In genomic region chr9:137832830-137833590, GRCh38 we compare ENCODE assay signal across 28 cellular contexts. TPM values are rescaled to one million over a fixed set of nuclear protein-coding genes. Genes with fewer than 3 reads are reported as not detected.
"Had no signal": no experiment of that assay in that cellular context is flagged by ENCODE, and none has a peak within 500 bp of the region (broad histone marks: within the 10 kb centered on the region; RNA-seq: fewer than 3 reads in every experiment).

No MANE protein-coding gene starts in this region.

- H3K9me3 ChIP-seq: adrenal gland, body of pancreas, colonic mucosa, heart left ventricle had no signal

- H3K9me3 Mint-ChIP-seq: activated CD4-positive, alpha-beta memory T cell treated with anti-CD3 and anti-CD28 coated beads for 36 hours; activated CD4-positive, alpha-beta T cell treated with anti-CD3 and anti-CD28 coated beads, Interleukin-2, amount 10 ng/mL, durations not matched to agents 24 days and 14 days; activated naive CD4-positive, alpha-beta T cell treated with anti-CD3 and anti-CD28 coated beads for 36 hours; activated naive CD4-positive, alpha-beta T cell treated with anti-CD3 and anti-CD28 coated beads, Interleukin-2, amount 50 U/mL, for 24 hours; activated naive CD8-positive, alpha-beta T cell treated with anti-CD3 and anti-CD28 coated beads for 36 hours; activated naive CD8-positive, alpha-beta T cell treated with anti-CD3 and anti-CD28 coated beads, Interleukin-2, amount 50 U/mL, for 24 hours; activated T-helper 1 cell treated with anti-CD3 and anti-CD28 coated beads, Interleukin-12 subunit alpha, Interleukin-12 subunit beta, Interleukin-2, Interleukin-4 antibody, amounts not matched to agents 30 ng/mL and 10 ng/mL and 1 ng/mL, durations not matched to agents 14 hours and 24 hours and 36 hours; activated T-helper 2 cell treated with anti-CD3 and anti-CD28 coated beads, Interferon-gamma antibody, Interleukin-2, Interleukin-4, amounts not matched to agents 10 μg/mL and 5 μg/mL and 100 μg/mL, durations not matched to agents 14 hours and 24 hours and 36 hours had no signal

- H3K4me3 Mint-ChIP-seq: activated CD4-positive, alpha-beta memory T cell treated with anti-CD3 and anti-CD28 coated beads for 36 hours; activated CD4-positive, alpha-beta T cell treated with anti-CD3 and anti-CD28 coated beads for 36 hours; activated CD4-positive, alpha-beta T cell treated with anti-CD3 and anti-CD28 coated beads, Interleukin-2, amount 10 ng/mL, durations not matched to agents 24 days and 14 days; activated CD8-positive, alpha-beta memory T cell treated with anti-CD3 and anti-CD28 coated beads, Interleukin-2, amount 10 ng/mL, durations not matched to agents 7 days and 5 days; activated CD8-positive, alpha-beta T cell treated with anti-CD3 and anti-CD28 coated beads, Interleukin-2, amount 10 ng/mL, durations not matched to agents 7 days and 5 days; activated naive CD4-positive, alpha-beta T cell treated with anti-CD3 and anti-CD28 coated beads for 36 hours; activated naive CD4-positive, alpha-beta T cell treated with anti-CD3 and anti-CD28 coated beads, Interleukin-2, amount 50 U/mL, for 24 hours; activated naive CD8-positive, alpha-beta T cell treated with anti-CD3 and anti-CD28 coated beads for 36 hours; activated naive CD8-positive, alpha-beta T cell treated with anti-CD3 and anti-CD28 coated beads, Interleukin-2, amount 50 U/mL, for 24 hours; activated T-helper 1 cell treated with anti-CD3 and anti-CD28 coated beads, Interleukin-12 subunit alpha, Interleukin-12 subunit beta, Interleukin-2, Interleukin-4 antibody, amounts not matched to agents 30 ng/mL and 10 ng/mL and 1 ng/mL, durations not matched to agents 14 hours and 24 hours and 36 hours had no signal

- H3K27ac Mint-ChIP-seq: activated CD4-positive, alpha-beta memory T cell treated with anti-CD3 and anti-CD28 coated beads for 36 hours; activated CD4-positive, alpha-beta T cell treated with anti-CD3 and anti-CD28 coated beads for 36 hours; activated CD4-positive, alpha-beta T cell treated with anti-CD3 and anti-CD28 coated beads, Interleukin-2, amount 10 ng/mL, durations not matched to agents 24 days and 14 days; activated CD8-positive, alpha-beta memory T cell treated with anti-CD3 and anti-CD28 coated beads, Interleukin-2, amount 10 ng/mL, durations not matched to agents 7 days and 5 days; activated CD8-positive, alpha-beta T cell treated with anti-CD3 and anti-CD28 coated beads, Interleukin-2, amount 10 ng/mL, durations not matched to agents 7 days and 5 days; activated naive CD4-positive, alpha-beta T cell treated with anti-CD3 and anti-CD28 coated beads for 36 hours; activated naive CD4-positive, alpha-beta T cell treated with anti-CD3 and anti-CD28 coated beads, Interleukin-2, amount 50 U/mL, for 24 hours; activated naive CD8-positive, alpha-beta T cell treated with anti-CD3 and anti-CD28 coated beads for 36 hours; activated naive CD8-positive, alpha-beta T cell treated with anti-CD3 and anti-CD28 coated beads, Interleukin-2, amount 50 U/mL, for 24 hours; activated T-helper 1 cell treated with anti-CD3 and anti-CD28 coated beads, Interleukin-12 subunit alpha, Interleukin-12 subunit beta, Interleukin-2, Interleukin-4 antibody, amounts not matched to agents 30 ng/mL and 10 ng/mL and 1 ng/mL, durations not matched to agents 14 hours and 24 hours and 36 hours; activated T-helper 2 cell treated with anti-CD3 and anti-CD28 coated beads, Interferon-gamma antibody, Interleukin-2, Interleukin-4, amounts not matched to agents 10 μg/mL and 5 μg/mL and 100 μg/mL, durations not matched to agents 14 hours and 24 hours and 36 hours had no signal

- H3K27me3 Mint-ChIP-seq: activated CD4-positive, alpha-beta memory T cell treated with anti-CD3 and anti-CD28 coated beads for 36 hours; activated CD4-positive, alpha-beta T cell treated with anti-CD3 and anti-CD28 coated beads for 36 hours; activated CD4-positive, alpha-beta T cell treated with anti-CD3 and anti-CD28 coated beads, Interleukin-2, amount 10 ng/mL, durations not matched to agents 24 days and 14 days; activated CD8-positive, alpha-beta memory T cell treated with anti-CD3 and anti-CD28 coated beads, Interleukin-2, amount 10 ng/mL, durations not matched to agents 7 days and 5 days; activated naive CD4-positive, alpha-beta T cell treated with anti-CD3 and anti-CD28 coated beads, Interleukin-2, amount 50 U/mL, for 24 hours; activated naive CD8-positive, alpha-beta T cell treated with anti-CD3 and anti-CD28 coated beads for 36 hours; activated naive CD8-positive, alpha-beta T cell treated with anti-CD3 and anti-CD28 coated beads, Interleukin-2, amount 50 U/mL, for 24 hours had no signal

- H3K27ac ChIP-seq: adrenal gland, body of pancreas, colonic mucosa, epithelial cell of prostate, heart left ventricle had no signal

- H3K27me3 ChIP-seq: adrenal gland, body of pancreas, colonic mucosa, heart left ventricle had no signal

- DNase-seq: activated CD4-positive, alpha-beta memory T cell treated with anti-CD3 and anti-CD28 coated beads for 36 hours; activated CD4-positive, alpha-beta T cell treated with anti-CD3 and anti-CD28 coated beads for 36 hours; activated CD4-positive, alpha-beta T cell treated with anti-CD3 and anti-CD28 coated beads, Interleukin-2, amount 10 ng/mL, durations not matched to agents 24 days and 14 days; activated CD4-positive, CD25-positive, alpha-beta regulatory T cell; activated CD4-positive, CD25-positive, alpha-beta regulatory T cell treated with anti-CD3 and anti-CD28 coated beads, Interleukin-2, amount 50 U/mL, for 72 hours; activated CD8-positive, alpha-beta memory T cell treated with anti-CD3 and anti-CD28 coated beads, Interleukin-2, amount 10 ng/mL, durations not matched to agents 7 days and 5 days; activated CD8-positive, alpha-beta memory T cell treated with anti-CD3 and anti-CD28 coated beads, Interleukin-2, amount 50 U/mL, for 4 hours; activated CD8-positive, alpha-beta T cell treated with anti-CD3 and anti-CD28 coated beads, Interleukin-2, amount 10 ng/mL, durations not matched to agents 7 days and 5 days; activated effector memory CD4-positive, alpha-beta T cell treated with anti-CD3 and anti-CD28 coated beads, Interleukin-2, amount 50 U/mL, for 16 hours; activated naive CD4-positive, alpha-beta T cell treated with anti-CD3 and anti-CD28 coated beads for 36 hours; activated naive CD8-positive, alpha-beta T cell treated with anti-CD3 and anti-CD28 coated beads for 36 hours; activated naive CD8-positive, alpha-beta T cell treated with anti-CD3 and anti-CD28 coated beads, Interleukin-2, amount 50 U/mL, for 24 hours; activated T-cell treated with anti-CD3 and anti-CD28 coated beads, Interleukin-2, amount 50 U/mL, for 1 hour; activated T-cell treated with anti-CD3 and anti-CD28 coated beads, Interleukin-2, amount 50 U/mL, for 48 hours; adrenal gland; body of pancreas; central memory CD4-positive, alpha-beta T cell; cerebellar nuclear complex; colonic mucosa; effector CD8-positive, alpha-beta T cell; foreskin fibroblast; heart left ventricle; T-helper 2 cell had no signal

- H3K4me1 Mint-ChIP-seq: activated CD4-positive, alpha-beta T cell treated with anti-CD3 and anti-CD28 coated beads for 36 hours; activated CD4-positive, alpha-beta T cell treated with anti-CD3 and anti-CD28 coated beads, Interleukin-2, amount 10 ng/mL, durations not matched to agents 24 days and 14 days; activated CD8-positive, alpha-beta memory T cell treated with anti-CD3 and anti-CD28 coated beads, Interleukin-2, amount 10 ng/mL, durations not matched to agents 7 days and 5 days; activated naive CD4-positive, alpha-beta T cell treated with anti-CD3 and anti-CD28 coated beads, Interleukin-2, amount 50 U/mL, for 24 hours; activated naive CD8-positive, alpha-beta T cell treated with anti-CD3 and anti-CD28 coated beads for 36 hours; activated naive CD8-positive, alpha-beta T cell treated with anti-CD3 and anti-CD28 coated beads, Interleukin-2, amount 50 U/mL, for 24 hours had no signal

- H3K4me1 ChIP-seq: adrenal gland, body of pancreas, colonic mucosa, heart left ventricle had no signal

- ATAC-seq: activated CD4-positive, alpha-beta T cell treated with anti-CD3 and anti-CD28 coated beads for 36 hours; activated CD8-positive, alpha-beta memory T cell treated with anti-CD3 and anti-CD28 coated beads, Interleukin-2, amount 10 ng/mL, durations not matched to agents 7 days and 5 days; activated CD8-positive, alpha-beta T cell treated with anti-CD3 and anti-CD28 coated beads, Interleukin-2, amount 10 ng/mL, durations not matched to agents 7 days and 5 days; activated naive CD8-positive, alpha-beta T cell treated with anti-CD3 and anti-CD28 coated beads, Interleukin-2, amount 50 U/mL, for 24 hours; body of pancreas had no signal

- H3K4me3 ChIP-seq: adrenal gland, body of pancreas, colonic mucosa, heart left ventricle had no signal

RNA-seq across cellular contexts. Expression of gene CACNA1B, which starts 44.6 kb away (rescaled TPM):
- total RNA-seq: activated CD4-positive, alpha-beta T cell treated with anti-CD3 and anti-CD28 coated beads, Interleukin-2, amount 10 ng/mL, durations not matched to agents 24 days and 14 days; activated CD8-positive, alpha-beta memory T cell treated with anti-CD3 and anti-CD28 coated beads for 36 hours; activated CD8-positive, alpha-beta memory T cell treated with anti-CD3 and anti-CD28 coated beads, Interleukin-2, amount 10 ng/mL, durations not matched to agents 7 days and 5 days; activated CD8-positive, alpha-beta T cell treated with anti-CD3 and anti-CD28 coated beads, Interleukin-2, amount 10 ng/mL, durations not matched to agents 7 days and 5 days; activated naive CD8-positive, alpha-beta T cell treated with anti-CD3 and anti-CD28 coated beads for 36 hours; activated T-helper 1 cell treated with anti-CD3 and anti-CD28 coated beads, Interleukin-12 subunit alpha, Interleukin-12 subunit beta, Interleukin-2, Interleukin-4 antibody, amounts not matched to agents 30 ng/mL and 10 ng/mL and 1 ng/mL, durations not matched to agents 14 hours and 24 hours and 36 hours had no signal
